Comparison of ENCODE assay signal across 8 cellular contexts in genomic region chr3:14460342-14461005, GRCh38. TPM values are rescaled to one million over a fixed set of nuclear protein-coding genes. Genes with fewer than 3 reads are reported as not detected.
DNase-seq lines count a peak whose midpoint lies in the region; ATAC-seq and TF ChIP-seq lines count a peak whose summit lies in the region.

No MANE protein-coding gene starts in this region.

- in situ Hi-C loops in T47D (cut with HindIII; ENCODE audit: low pct_unique_long_range_greater_than_20kb, low sequenced_read_pairs), result no loop called here

- peak overlapping the region; percentile 2 for H3K4me3 ChIP-seq in thoracic aorta

- DNase-seq in NCI-H1092 treated with DMSO at 0.1 percent for 48 hours (lab: John Stamatoyannopoulos, UW), result peak; percentile 53
- DNase-seq in NCI-H1092 (lab: John Stamatoyannopoulos, UW), result no peak
- DNase-seq in T47D (ENCODE audit: low read depth in 1 of 2, low spot score in 1 of 2), result peak; percentile 56 to 74
- DNase-seq in thoracic aorta (ENCODE audit: low spot score), result no peak
- no peak for DNase-seq in GM19238 (ENCODE audit: insufficient read length, low spot score)

- H3K27me3 ChIP-seq in layer of hippocampus (ENCODE audit: control insufficient read depth, insufficient read depth, low read length) (no peaks in the 10 kb centered on the region), thoracic aorta (replicated peaks; ENCODE audit: insufficient read depth) (no peaks in the 10 kb centered on the region)

- peaks cover 9 to 29% of the 10 kb centered on the region in 2 donors for H3K4me1 ChIP-seq in thoracic aorta (ENCODE audit: control insufficient read depth in 1 of 2, low read depth in 2 of 2)

- peaks cover 19% of the 10 kb centered on the region for H3K36me3 ChIP-seq in thoracic aorta

- TF ChIP-seq CTCF in thoracic aorta (IDR thresholded peaks at IDR 0.05), result no peak

- H3K27ac ChIP-seq in layer of hippocampus (ENCODE audit: low read depth, low read length) (peak overlapping the region; percentile 67), thoracic aorta (peak overlapping the region in 1 of 2 donors; percentile 16)

- ATAC-seq in thoracic aorta (ENCODE audit: insufficient number of reproducible peaks, low FRiP score, low read depth) (peak; percentile 45), GM21390 (IDR thresholded peaks at IDR 0.05; ENCODE audit: unreplicated experiment) (no peak), GM19328 (IDR thresholded peaks at IDR 0.05; ENCODE audit: unreplicated experiment) (no peak)

- H3K9me3 ChIP-seq in thoracic aorta, result no peaks in the 10 kb centered on the region

RNA-seq across cellular contexts. Expression of gene SLC6A6, which starts 58.1 kb away (rescaled TPM):
- total RNA-seq in thoracic aorta, result 10 to 100 TPM; 33.5 to 45.5 TPM

Comparison
In these comparisons a context has a peak if more than half of its experiments do, and no peak if none do; other contexts are left out.
1. DNase-seq: peak in NCI-H1092 treated with DMSO at 0.1 percent for 48 hours (single experiment) and T47D (2 of 2); none in NCI-H1092 (single experiment), thoracic aorta (single experiment) and GM19238 (single experiment).